In the genomic region with DNA sequence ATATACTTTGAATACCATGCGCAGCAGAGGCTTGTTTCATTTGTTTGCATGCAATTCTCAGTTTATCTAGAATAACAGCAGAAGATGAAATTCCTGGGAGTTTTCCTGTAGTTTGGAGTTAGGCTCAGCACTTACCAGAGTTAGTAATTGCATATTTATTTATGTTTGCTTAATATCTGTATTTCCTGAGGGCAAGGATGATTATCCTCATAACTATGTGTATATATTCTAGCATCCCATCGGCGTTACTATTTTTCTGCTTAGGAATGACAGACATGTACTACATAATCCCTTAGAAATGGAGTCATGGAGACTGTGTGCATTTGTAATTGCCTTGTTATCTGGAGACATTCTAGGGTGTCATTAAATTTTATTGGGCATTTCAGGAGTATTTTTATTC, we compare ENCODE assay signal across 26 cellular contexts.
DNase-seq lines count a peak whose midpoint lies in the region; ATAC-seq, FAIRE-seq and TF ChIP-seq lines count a peak whose summit lies in the region.
"Had no signal": no experiment of that assay in that cellular context is flagged by ENCODE, and none has a peak within 500 bp of the region (broad histone marks: within the 10 kb centered on the region; RNA-seq: fewer than 3 reads in every experiment).

No MANE protein-coding gene starts in this region.

- H3K27ac ChIP-seq in brain microvascular endothelial cell: no peak overlapping the region
- H3K27ac ChIP-seq: ovary, sigmoid colon had no signal

- DNase-seq in AG08396 (ENCODE audit: low spot score) (peak; percentile 8), HFFc6 (peak; percentile 91), brain microvascular endothelial cell (peak; percentile 20), hepatic stellate cell (ENCODE audit: low spot score) (peak; percentile 2), C1 segment of cervical spinal cord (lab: John Stamatoyannopoulos, UW) (no peak), frontal cortex (ENCODE audit: low spot score in 2 of 2) (no peak), T-helper 2 cell (no peak)
- DNase-seq: activated CD4-positive, alpha-beta memory T cell treated with anti-CD3 and anti-CD28 coated beads, Interleukin-2, amount 10 ng/mL, durations not matched to agents 7 days and 5 days; activated naive CD4-positive, alpha-beta T cell treated with anti-CD3 and anti-CD28 coated beads for 36 hours; activated T-cell treated with anti-CD3 and anti-CD28 coated beads, Interleukin-2, amount 50 U/mL, for 24 hours; DMS79 treated with DMSO at 0.1 percent for 48 hours; endodermal cell; H9; kidney glomerular epithelial cell; naive B cell; NCI-H2107; NCI-H510A treated with DMSO at 0.1 percent for 48 hours; ovary; sigmoid colon had no signal

- no peaks in the 10 kb centered on the region for H3K27me3 Mint-ChIP-seq in HFFc6 (ENCODE audit: insufficient read depth)
- H3K27me3 Mint-ChIP-seq: activated CD4-positive, alpha-beta memory T cell treated with anti-CD3 and anti-CD28 coated beads, Interleukin-2, amount 10 ng/mL, durations not matched to agents 7 days and 5 days; activated T-cell treated with anti-CD3 and anti-CD28 coated beads, Interleukin-2, amount 50 U/mL, for 24 hours; memory B cell; naive B cell had no signal

- no peak overlapping the region for H3K4me3 ChIP-seq in brain microvascular endothelial cell (ENCODE audit: low read depth, low read length)
- H3K4me3 ChIP-seq: ovary, sigmoid colon had no signal

- TF ChIP-seq CTCF in HFFc6 (IDR thresholded peaks at IDR 0.05) (no peak), brain microvascular endothelial cell (IDR thresholded peaks at IDR 0.05; ENCODE audit: low read depth, low read length, missing control alignments) (no peak)

- H3K9me3 Mint-ChIP-seq in HFFc6: peaks cover 19% of the 10 kb centered on the region
- H3K9me3 Mint-ChIP-seq: memory B cell had no signal

- H3K4me3 Mint-ChIP-seq in HFFc6: peak overlapping the region; percentile 30; the same call in 1 of the 2 replicates
- H3K4me3 Mint-ChIP-seq: activated CD4-positive, alpha-beta memory T cell treated with anti-CD3 and anti-CD28 coated beads, Interleukin-2, amount 10 ng/mL, durations not matched to agents 7 days and 5 days; activated naive CD4-positive, alpha-beta T cell treated with anti-CD3 and anti-CD28 coated beads for 36 hours; activated T-cell treated with anti-CD3 and anti-CD28 coated beads, Interleukin-2, amount 50 U/mL, for 24 hours; endodermal cell; H9; memory B cell; naive B cell; stimulated activated effector memory CD8-positive, alpha-beta T cell treated with anti-CD3 and anti-CD28 coated beads, Interleukin-12 subunit alpha, Interleukin-12 subunit beta, amount 100 ng/mL, for 72 hours; WTC11 had no signal

- no peak for ATAC-seq in GM19452 (IDR thresholded peaks at IDR 0.05; ENCODE audit: unreplicated experiment)
- ATAC-seq: SK-N-SH treated with all-trans-retinoic acid at 6 μM for 48 hours; stimulated activated effector memory CD8-positive, alpha-beta T cell treated with anti-CD3 and anti-CD28 coated beads, Interleukin-12 subunit alpha, Interleukin-12 subunit beta, amount 100 ng/mL, for 72 hours; WTC11 had no signal

- no peaks in the 10 kb centered on the region for H3K27me3 ChIP-seq in brain microvascular endothelial cell (replicated peaks)
- H3K27me3 ChIP-seq: ovary, sigmoid colon had no signal

- H3K36me3 Mint-ChIP-seq in HFFc6 (ENCODE audit: low read depth): peaks cover 33% of the 10 kb centered on the region
- H3K36me3 Mint-ChIP-seq: memory B cell; naive B cell; stimulated activated effector memory CD8-positive, alpha-beta T cell treated with anti-CD3 and anti-CD28 coated beads, Interleukin-12 subunit alpha, Interleukin-12 subunit beta, amount 100 ng/mL, for 72 hours had no signal

- H3K27ac Mint-ChIP-seq in HFFc6: peak overlapping the region; percentile 61
- H3K27ac Mint-ChIP-seq: activated CD4-positive, alpha-beta memory T cell treated with anti-CD3 and anti-CD28 coated beads, Interleukin-2, amount 10 ng/mL, durations not matched to agents 7 days and 5 days; activated naive CD4-positive, alpha-beta T cell treated with anti-CD3 and anti-CD28 coated beads for 36 hours; activated T-cell treated with anti-CD3 and anti-CD28 coated beads, Interleukin-2, amount 50 U/mL, for 24 hours; endodermal cell; H9; memory B cell; naive B cell; stimulated activated effector memory CD8-positive, alpha-beta T cell treated with anti-CD3 and anti-CD28 coated beads, Interleukin-12 subunit alpha, Interleukin-12 subunit beta, amount 100 ng/mL, for 72 hours; WTC11 had no signal

- FAIRE-seq in frontal cortex (lab: Jason Lieb, UNC): no peak
- FAIRE-seq: astrocyte, colon had no signal

- peaks cover 67% of the 10 kb centered on the region for H3K4me1 Mint-ChIP-seq in HFFc6 (ENCODE audit: low read depth)
- H3K4me1 Mint-ChIP-seq: activated CD4-positive, alpha-beta memory T cell treated with anti-CD3 and anti-CD28 coated beads, Interleukin-2, amount 10 ng/mL, durations not matched to agents 7 days and 5 days; memory B cell; naive B cell; stimulated activated effector memory CD8-positive, alpha-beta T cell treated with anti-CD3 and anti-CD28 coated beads, Interleukin-12 subunit alpha, Interleukin-12 subunit beta, amount 100 ng/mL, for 72 hours had no signal

- in situ Hi-C loops in brain microvascular endothelial cell (cut with HindIII; ENCODE audit: low pct_ligation_motif_present, low sequenced_read_pairs): no loop called here

- H3K36me3 ChIP-seq in brain microvascular endothelial cell (replicated peaks): no peaks in the 10 kb centered on the region
- H3K36me3 ChIP-seq: ovary, sigmoid colon had no signal

Comparison
In these comparisons a context has a peak if more than half of its experiments do, and no peak if none do; other contexts are left out.
1. DNase-seq: peak in AG08396 (single experiment), HFFc6 (single experiment), brain microvascular endothelial cell (single experiment) and hepatic stellate cell (single experiment); none in C1 segment of cervical spinal cord (0 of 14), frontal cortex (0 of 2) and T-helper 2 cell (0 of 5).